Comparison of ENCODE assay signal across 17 cellular contexts in genomic region chr2:10425656-10426055, GRCh38. TPM values are rescaled to one million over a fixed set of nuclear protein-coding genes. Genes with fewer than 3 reads are reported as not detected.
DNase-seq lines count a peak whose midpoint lies in the region; ATAC-seq, FAIRE-seq and TF ChIP-seq lines count a peak whose summit lies in the region.
"Had no signal": no experiment of that assay in that cellular context is flagged by ENCODE, and none has a peak within 500 bp of the region (broad histone marks: within the 10 kb centered on the region; RNA-seq: fewer than 3 reads in every experiment).

No MANE protein-coding gene starts in this region.

- no peak for TF ChIP-seq CTCF in K562 (IDR thresholded peaks at IDR 0.05 in 2 of 3, conservative IDR thresholded peaks at IDR 0.05 in 1 of 3; ENCODE audit: insufficient read depth in 2 of 3, low read depth in 1 of 3, low read length in 3 of 3)
- no peak for TF ChIP-seq CTCF in mucosa of descending colon (IDR thresholded peaks at IDR 0.05)
- no peak for TF ChIP-seq CTCF in endodermal cell (conservative IDR thresholded peaks at IDR 0.05)

- H3K4me3 Mint-ChIP-seq in endodermal cell = no peak overlapping the region
- H3K4me3 Mint-ChIP-seq: CD4-positive, alpha-beta T cell had no signal

- H3K27ac ChIP-seq in K562 (ENCODE audit: extremely low read depth, low read depth, low read length) (no peak overlapping the region), endodermal cell (ENCODE audit: low read depth, low read length) (no peak overlapping the region)

- H3K4me3 ChIP-seq in K562 (no peak overlapping the region), mucosa of descending colon (no peak overlapping the region), endodermal cell (ENCODE audit: low read length) (no peak overlapping the region)
- H3K4me3 ChIP-seq: GM12878, HAP-1 had no signal

- H3K4me1 ChIP-seq in K562 (replicated peaks in 1 of 2; ENCODE audit: control insufficient read depth in 2 of 2, insufficient read depth in 2 of 2, low read length in 2 of 2) (peaks cover 0 to 8% of the 10 kb centered on the region in 2 experiments; a peak in 2 of 5 replicates), mucosa of descending colon (ENCODE audit: low read depth) (peaks cover 8% of the 10 kb centered on the region), endodermal cell (ENCODE audit: control insufficient read depth, insufficient read depth, low read length) (no peaks in the 10 kb centered on the region)
- H3K4me1 ChIP-seq: HAP-1 had no signal

- intact Hi-C loops in Right ventricle myocardium inferior (cut with DNase I) (no loop called here), left ventricle myocardium superior (cut with micrococcal nuclease) (no loop called here), K562 (cut with micrococcal nuclease) (no loop called here), mucosa of descending colon (cut with DNase I, micrococcal nuclease) (no loop called here)

- WGBS in K562 (ENCODE audit: insufficient coverage, low coverage, missing lambda C conversion rate) = 84% methylated on average over 10 of the region's 10 CpGs
- WGBS in endodermal cell (ENCODE audit: insufficient coverage in 1 of 2, insufficient read length in 1 of 2), 2 experiments = 93 to 97% methylated on average over 8 to 10 of the region's 10 CpGs

- no TSS peak for BruUV-seq in K562 (replicated peaks; lab: Mats Ljungman, UMichigan)

- CTCF ChIA-PET in K562 (lab: Yijun Ruan, JAX; ENCODE audit: low intra/inter-chr PET ratio) = no interaction called here

- no peak for ATAC-seq in Right ventricle myocardium inferior
- ATAC-seq in left ventricle myocardium superior = no peak
- peak; percentile 24; the same call in 1 of the 3 replicates for ATAC-seq in K562
- no peak for ATAC-seq in mucosa of descending colon
- ATAC-seq: GM12878 had no signal

- no peaks in the 10 kb centered on the region for H3K9me1 ChIP-seq in K562 (ENCODE audit: control insufficient read depth, insufficient read depth, low read length)

- H3K9ac ChIP-seq in K562 (ENCODE audit: insufficient read depth in 1 of 2, low read depth in 2 of 2, low read length in 2 of 2) (peak overlapping the region in 1 of 2 experiments; percentile 45; a peak in 2 of 4 replicates), endodermal cell (ENCODE audit: extremely low read depth, low read length, poor library complexity, severe bottlenecking) (no peak overlapping the region)

- in situ Hi-C loops in K562 (cut with MboI) = no loop called here

- no peak overlapping the region for H2AFZ ChIP-seq in K562 (ENCODE audit: low read depth, low read length)

- DNase-seq in Right ventricle myocardium inferior (ENCODE audit: missing footprints) (peak; percentile 6), left ventricle myocardium superior (no peak), K562 (ENCODE audit: extremely low read depth in 1 of 4, low spot score in 3 of 4) (no peak), mucosa of descending colon (peak in 2 of 3 donors; percentile 25 to 27), NCI-H1105 (lab: John Stamatoyannopoulos, UW) (no peak), endodermal cell (no peak), NCI-H2171 (lab: John Stamatoyannopoulos, UW) (no peak)
- DNase-seq: 8988T; AML-193; C1 segment of cervical spinal cord; Calu3; CD4-positive, alpha-beta T cell; DMS 273 treated with DMSO at 0.1 percent for 48 hours; GOT3 had no signal

- H4K20me1 ChIP-seq in K562 (replicated peaks; ENCODE audit: control insufficient read depth, insufficient read depth, low read length) = 0 out of 2 replicates have a peak, but pooled peaks cover 3% of the 10 kb centered on the region

- no peak overlapping the region for H3K27ac Mint-ChIP-seq in endodermal cell
- H3K27ac Mint-ChIP-seq: CD4-positive, alpha-beta T cell had no signal

- H3K36me3 Mint-ChIP-seq in endodermal cell (ENCODE audit: low read depth) = no peaks in the 10 kb centered on the region

- TF ChIP-seq POLR2A in K562 (conservative IDR thresholded peaks at IDR 0.05) = no peak

- no peaks in the 10 kb centered on the region for H3K4me1 Mint-ChIP-seq in endodermal cell

- no peak for FAIRE-seq in K562 (lab: Jason Lieb, UNC)
- FAIRE-seq: GM12878, GM18507 had no signal

- no peaks in the 10 kb centered on the region for H3K79me2 ChIP-seq in K562 (ENCODE audit: control insufficient read depth, insufficient read depth, low read length)

- H3K9me3 Mint-ChIP-seq in endodermal cell = no peaks in the 10 kb centered on the region
- H3K9me3 Mint-ChIP-seq: CD4-positive, alpha-beta T cell had no signal

- no peaks in the 10 kb centered on the region for H3K27me3 ChIP-seq in K562 (ENCODE audit: control insufficient read depth in 2 of 2, insufficient read depth in 2 of 2, low read length in 2 of 2)
- H3K27me3 ChIP-seq in endodermal cell (ENCODE audit: control insufficient read depth, insufficient read depth, low read length, poor library complexity, severe bottlenecking) = no peaks in the 10 kb centered on the region

- no peaks in the 10 kb centered on the region for H3K27me3 Mint-ChIP-seq in endodermal cell (ENCODE audit: insufficient read depth)
- H3K27me3 Mint-ChIP-seq: CD4-positive, alpha-beta T cell had no signal

- H3K9me3 ChIP-seq in K562 (replicated peaks; ENCODE audit: control insufficient read depth, insufficient read depth, low read depth, low read length) (no peaks in the 10 kb centered on the region), mucosa of descending colon (no peaks in the 10 kb centered on the region), endodermal cell (ENCODE audit: control insufficient read depth, low read length) (no peaks in the 10 kb centered on the region)
- H3K9me3 ChIP-seq: HAP-1 had no signal

- TF ChIP-seq EP300 in K562 (IDR thresholded peaks at IDR 0.05; ENCODE audit: low read length) = no peak

- POLR2A ChIA-PET in K562 (lab: Yijun Ruan, JAX) = interaction anchor here (0.7 to 1.7 kb wide), 5 partner anchors 8 to 303 kb away, joined by 3 read pairs; partner anchors contain the start of gene RRM2

- no peak for TF ChIP-seq RAD21 in K562 (CRISPR knock-in tag; conservative IDR thresholded peaks at IDR 0.05 in 1 of 2, IDR thresholded peaks at IDR 0.05 in 1 of 2)

- H3K4me2 ChIP-seq in K562 (ENCODE audit: insufficient read depth, low read length) = no peak overlapping the region

- H3K36me3 ChIP-seq in K562 (ENCODE audit: control insufficient read depth, insufficient read depth, low read length) (peaks cover 26% of the 10 kb centered on the region; the same call in 1 of the 3 replicates), mucosa of descending colon (ENCODE audit: low read depth) (no peaks in the 10 kb centered on the region), endodermal cell (ENCODE audit: control insufficient read depth, insufficient read depth, low read length) (no peaks in the 10 kb centered on the region)

TF ChIP-seq in K562, 482 proteins besides CTCF, POLR2A, EP300 and RAD21 (continues in another document):
- TF ChIP-seq SUPT5H (IDR thresholded peaks at IDR 0.05) (no peak), CBFA2T2 (conservative IDR thresholded peaks at IDR 0.05) (no peak), CHD1 (IDR thresholded peaks at IDR 0.05; ENCODE audit: low read length) (no peak), AFF4 (CRISPR knock-in tag; IDR thresholded peaks at IDR 0.05) (no peak)

RNA-seq across cellular contexts. Expression of gene ODC1, which starts 22.5 kb away (rescaled TPM):
- 37.2 TPM for total RNA-seq in Right ventricle myocardium inferior
- 26.4 TPM for total RNA-seq in left ventricle myocardium superior
- 99.9 and 124 TPM in 2 replicates for total RNA-seq in K562 (2011; cell fraction: chromatin; rRNA removed; ENCODE audit: low replicate concordance)
- 80.3 and 83.7 TPM in 2 replicates for total RNA-seq in K562 (2011; cell fraction: nucleolus; rRNA removed)
- 115 and 142 TPM in 2 replicates for total RNA-seq in K562 (2011; cell fraction: nucleoplasm; rRNA removed)
- 392 and 447 TPM in 2 replicates for total RNA-seq in K562 (2014; rRNA removed)
- total RNA-seq in K562 (2014; rRNA removed; fragmentation: Illumina TruSeq; extraction: Trizol) = 525 and 551 TPM in 2 replicates
- 512 and 539 TPM in 2 replicates for total RNA-seq in K562 (2015; rRNA removed; fragmentation: Illumina TruSeq; extraction: Trizol)
- total RNA-seq in K562 (2021) = 379 and 398 TPM in 2 replicates
- 368 and 563 TPM in 2 replicates for polyA plus RNA-seq in K562 (2011; rRNA removed)
- 282 and 395 TPM in 2 replicates for polyA plus RNA-seq in K562 (2011; cell fraction: cytosol; rRNA removed)
- 190 and 232 TPM in 2 replicates for polyA plus RNA-seq in K562 (2011; cell fraction: nucleus; rRNA removed)
- polyA plus RNA-seq in K562 (2012) = 213 and 358 TPM in 2 replicates
- 473 and 553 TPM in 2 replicates for polyA plus RNA-seq in K562 (2014; fragmentation: Illumina TruSeq; extraction: Trizol)
- polyA plus RNA-seq in K562 (2014; fragmentation: Nextera tagmentation; extraction: Ambion mirVana) = 100 to 1,000 TPM; 142 to 169 TPM
- 457 and 488 TPM in 2 replicates for polyA plus RNA-seq in K562 (2014; rRNA removed)
- polyA minus RNA-seq in K562 (2011; rRNA and poly(A)+ RNA removed) = 600 and 763 TPM in 2 replicates
- polyA minus RNA-seq in K562 (2011; cell fraction: cytosol; rRNA and poly(A)+ RNA removed) = 138 and 222 TPM in 2 replicates
- 41.1 and 78.2 TPM in 2 replicates for polyA minus RNA-seq in K562 (2011; cell fraction: nucleus; rRNA and poly(A)+ RNA removed)
- total RNA-seq in mucosa of descending colon = 10 to 100 TPM; 32.2 to 60.2 (median 35.7) TPM
- 100 to 1,000 TPM; 108 to 152 TPM for total RNA-seq in endodermal cell
- 336 TPM for polyA plus RNA-seq in endodermal cell (2013, experiment 1 of 2)
- 282 TPM for polyA plus RNA-seq in endodermal cell (2013, experiment 2 of 2)

Comparison
In these comparisons a context has a peak if more than half of its experiments do, and no peak if none do; other contexts are left out.
1. DNase-seq: peak in Right ventricle myocardium inferior (single experiment) and mucosa of descending colon (2 of 3); none in left ventricle myocardium superior (single experiment), K562 (0 of 4), NCI-H1105 (single experiment), endodermal cell (single experiment) and NCI-H2171 (single experiment).